In genomic region chr15:92796163-92796611, GRCh38 we compare ENCODE assay signal across 21 cellular contexts.
"Had no signal": no experiment of that assay in that cellular context is flagged by ENCODE, and none has a peak within 500 bp of the region (broad histone marks: within the 10 kb centered on the region; RNA-seq: fewer than 3 reads in every experiment).

No MANE protein-coding gene starts in this region.

- H3K27ac Mint-ChIP-seq: immature natural killer cell; naive thymus-derived CD4-positive, alpha-beta T cell; nephron progenitor cell; stimulated activated effector memory CD8-positive, alpha-beta T cell treated with anti-CD3 and anti-CD28 coated beads, Interleukin-12 subunit alpha, Interleukin-12 subunit beta, amount 100 ng/mL, for 72 hours had no signal

- H3K36me3 Mint-ChIP-seq: immature natural killer cell; stimulated activated effector memory CD8-positive, alpha-beta T cell treated with anti-CD3 and anti-CD28 coated beads, Interleukin-12 subunit alpha, Interleukin-12 subunit beta, amount 100 ng/mL, for 72 hours had no signal

- H3K36me3 ChIP-seq: esophagus squamous epithelium, gastroesophageal sphincter, tibial artery, upper lobe of right lung, vagina had no signal

- H3K9me3 ChIP-seq: esophagus squamous epithelium, gastroesophageal sphincter, tibial artery, upper lobe of right lung, vagina had no signal

- H3K27me3 Mint-ChIP-seq: naive thymus-derived CD4-positive, alpha-beta T cell had no signal

- H3K4me3 Mint-ChIP-seq: immature natural killer cell; naive thymus-derived CD4-positive, alpha-beta T cell; nephron progenitor cell; stimulated activated effector memory CD8-positive, alpha-beta T cell treated with anti-CD3 and anti-CD28 coated beads, Interleukin-12 subunit alpha, Interleukin-12 subunit beta, amount 100 ng/mL, for 72 hours had no signal

- H3K9me3 Mint-ChIP-seq: immature natural killer cell; naive thymus-derived CD4-positive, alpha-beta T cell; nephron progenitor cell; stimulated activated effector memory CD8-positive, alpha-beta T cell treated with anti-CD3 and anti-CD28 coated beads, Interleukin-12 subunit alpha, Interleukin-12 subunit beta, amount 100 ng/mL, for 72 hours had no signal

- H3K27me3 ChIP-seq: esophagus squamous epithelium, gastroesophageal sphincter, tibial artery, upper lobe of right lung, vagina had no signal

- H3K27ac ChIP-seq: esophagus squamous epithelium, gastroesophageal sphincter, tibial artery, upper lobe of right lung, vagina had no signal

- ATAC-seq: gastroesophageal sphincter; left cardiac atrium; left ventricle myocardium superior; naive thymus-derived CD4-positive, alpha-beta T cell; stimulated activated effector memory CD8-positive, alpha-beta T cell treated with anti-CD3 and anti-CD28 coated beads, Interleukin-12 subunit alpha, Interleukin-12 subunit beta, amount 100 ng/mL, for 72 hours; stimulated activated naive CD8-positive, alpha-beta T cell treated with anti-CD3 and anti-CD28 coated beads, Interleukin-15, Interleukin-2, amounts not matched to agents 100 U/mL and 50 U/mL, for 24 hours had no signal

- DNase-seq: dermis blood vessel endothelial cell; esophagus squamous epithelium; foreskin fibroblast; glutamatergic neuron; immature natural killer cell; kidney; left cardiac atrium; left ventricle myocardium superior; mesenchymal stem cell; naive thymus-derived CD4-positive, alpha-beta T cell; nephron progenitor cell; small intestine; stimulated activated CD4-positive, alpha-beta T cell treated with anti-CD3 and anti-CD28 coated beads, Interleukin-4, amount 100 ng/mL, for 1 hour; stimulated activated CD8-positive, alpha-beta memory T cell treated with anti-CD3 and anti-CD28 coated beads, Interleukin-4, amount 100 ng/mL, for 48 hours; stimulated activated naive CD8-positive, alpha-beta T cell treated with anti-CD3 and anti-CD28 coated beads, Interleukin-15, Interleukin-2, amounts not matched to agents 100 U/mL and 50 U/mL, for 24 hours; tibial artery; upper lobe of right lung had no signal

- H3K4me3 ChIP-seq: esophagus squamous epithelium, gastroesophageal sphincter, lung, tibial artery, upper lobe of right lung, vagina had no signal
